ENCODE assay signal across 1 cellular context in genomic region chr1:16088996-16089395, GRCh38.
TF ChIP-seq lines count a peak whose summit lies in the region.

No MANE protein-coding gene starts in this region.

TF ChIP-seq in HepG2, 621 proteins besides CTCF, POLR2A, EP300 and RAD21:
- no peak for TF ChIP-seq ZBTB1 (CRISPR knock-in tag; IDR thresholded peaks at IDR 0.05; ENCODE audit: borderline replicate concordance)
- TF ChIP-seq HNRNPL (IDR thresholded peaks at IDR 0.05; ENCODE audit: low read depth, low read length) = 0 out of 2 replicates have a peak, but pooled peaks have one; percentile 11
- TF ChIP-seq ZNF510 (CRISPR knock-in tag; IDR thresholded peaks at IDR 0.05; ENCODE audit: low read depth) = no peak
- peak; percentile 13; the same call in 1 of the 2 replicates for TF ChIP-seq ZNF687 (CRISPR knock-in tag; IDR thresholded peaks at IDR 0.05)
- 0 out of 4 replicates have a peak, but pooled peaks have one; percentile 11 to 29 for TF ChIP-seq MAFK (conservative IDR thresholded peaks at IDR 0.05 in 1 of 2, IDR thresholded peaks at IDR 0.05 in 1 of 2; ENCODE audit: low read length in 2 of 2)
- TF ChIP-seq ZNF724P (CRISPR knock-in tag; IDR thresholded peaks at IDR 0.05; ENCODE audit: borderline replicate concordance) = 0 out of 2 replicates have a peak, but pooled peaks have one; percentile 20
- TF ChIP-seq MAFF (IDR thresholded peaks at IDR 0.05; ENCODE audit: low read depth, low read length) = peak; percentile 28; the same call in 1 of the 2 replicates
- TF ChIP-seq GATAD1 (CRISPR knock-in tag; IDR thresholded peaks at IDR 0.05) = no peak
- TF ChIP-seq ZBTB43 (CRISPR knock-in tag; conservative IDR thresholded peaks at IDR 0.05) = no peak
